1 cellular context compared by ENCODE assay signal in genomic region chr20:23361651-23362391, GRCh38.
TF ChIP-seq lines count a peak whose summit lies in the region.

GZF1 (plus strand) TSS chr20:23362182; CDS start chr20:23364384, 2,202 bp downstream.

TF ChIP-seq in HepG2, 621 proteins besides CTCF, POLR2A, EP300 and RAD21 (continued from another document and continues in another):
- TF ChIP-seq ATF6 (CRISPR knock-in tag; conservative IDR thresholded peaks at IDR 0.05) (no peak; the same call in 1 of the 2 replicates), ZNF331 (CRISPR knock-in tag; IDR thresholded peaks at IDR 0.05) (peak; percentile 92), ZNF468 (CRISPR knock-in tag; IDR thresholded peaks at IDR 0.05) (peak; percentile 98; the same call in 1 of the 2 replicates), GMEB1 (CRISPR knock-in tag; IDR thresholded peaks at IDR 0.05; ENCODE audit: borderline replicate concordance) (peak; percentile 99), ZNF101 (CRISPR knock-in tag; IDR thresholded peaks at IDR 0.05; ENCODE audit: borderline replicate concordance, low read depth) (no peak), SIN3A (IDR thresholded peaks at IDR 0.05; ENCODE audit: borderline replicate concordance, low read depth, low read length) (peak; percentile 92; the same call in 1 of the 2 replicates), IRF2 (CRISPR knock-in tag; IDR thresholded peaks at IDR 0.05) (peak; percentile 98), ZNF281 (CRISPR knock-in tag; IDR thresholded peaks at IDR 0.05; ENCODE audit: borderline replicate concordance) (peak; percentile 70; the same call in 1 of the 2 replicates), TARDBP (CRISPR knock-in tag; IDR thresholded peaks at IDR 0.05) (peak; percentile 92), HHEX (CRISPR knock-in tag; IDR thresholded peaks at IDR 0.05) (no peak), MAX (IDR thresholded peaks at IDR 0.05) (peak; percentile 97), CBFB (CRISPR knock-in tag; IDR thresholded peaks at IDR 0.05) (peak; percentile 99), FOXA1 (IDR thresholded peaks at IDR 0.05) (no peak), FOXA1 (CRISPR knock-in tag; IDR thresholded peaks at IDR 0.05) (peak; percentile 56), IRF1 (CRISPR knock-in tag; IDR thresholded peaks at IDR 0.05; ENCODE audit: low read depth) (peak; percentile 73), ELF3 (CRISPR knock-in tag; IDR thresholded peaks at IDR 0.05) (peak; percentile 98), GRHL1 (CRISPR knock-in tag; conservative IDR thresholded peaks at IDR 0.05) (no peak), SRSF4 (IDR thresholded peaks at IDR 0.05; ENCODE audit: low read depth, low read length, poor library complexity, severe bottlenecking) (no peak), RBM22 (optimal IDR thresholded peaks at IDR 0.05; ENCODE audit: low read length) (peak; percentile 43), HIVEP1 (CRISPR knock-in tag; IDR thresholded peaks at IDR 0.05) (peak; percentile 95), CREM (IDR thresholded peaks at IDR 0.05) (peak; percentile 94), CREM (CRISPR knock-in tag; IDR thresholded peaks at IDR 0.05) (peak; percentile 87), ZBTB21 (CRISPR knock-in tag; IDR thresholded peaks at IDR 0.05) (peak; percentile 98), FOXP1 (IDR thresholded peaks at IDR 0.05) (no peak), FOXP1 (CRISPR knock-in tag; IDR thresholded peaks at IDR 0.05) (peak; percentile 60), ZSCAN29 (CRISPR knock-in tag; conservative IDR thresholded peaks at IDR 0.05) (no peak; the same call in 1 of the 2 replicates), ATF4 (CRISPR knock-in tag; IDR thresholded peaks at IDR 0.05) (peak; percentile 96 to 100), ARNT2 (CRISPR knock-in tag; IDR thresholded peaks at IDR 0.05; ENCODE audit: low read depth) (peak; percentile 90), NR2F2 (IDR thresholded peaks at IDR 0.05; ENCODE audit: borderline replicate concordance, low read depth) (no peak; the same call in 1 of the 2 replicates), ZNF484 (CRISPR knock-in tag; IDR thresholded peaks at IDR 0.05; ENCODE audit: borderline replicate concordance, low read depth) (no peak; the same call in 1 of the 2 replicates), KDM1A (CRISPR knock-in tag; IDR thresholded peaks at IDR 0.05) (no peak), RELA (CRISPR knock-in tag; IDR thresholded peaks at IDR 0.05) (peak; percentile 83; the same call in 1 of the 2 replicates), ZNF367 (CRISPR knock-in tag; IDR thresholded peaks at IDR 0.05; ENCODE audit: borderline replicate concordance) (peak; percentile 71; the same call in 1 of the 2 replicates), MXD4 (CRISPR knock-in tag; IDR thresholded peaks at IDR 0.05) (peak; percentile 99), SMARCE1 (IDR thresholded peaks at IDR 0.05; ENCODE audit: borderline replicate concordance) (no peak), ZMYM3 (CRISPR knock-in tag; IDR thresholded peaks at IDR 0.05) (peak; percentile 48; the same call in 1 of the 2 replicates), ZNF30 (CRISPR knock-in tag; IDR thresholded peaks at IDR 0.05) (no peak), LCORL (IDR thresholded peaks at IDR 0.05) (no peak), LCORL (CRISPR knock-in tag; IDR thresholded peaks at IDR 0.05) (peak; percentile 85), ZFP36L2 (CRISPR knock-in tag; IDR thresholded peaks at IDR 0.05) (peak; percentile 85; the same call in 1 of the 2 replicates), TAF1 (CRISPR knock-in tag; IDR thresholded peaks at IDR 0.05) (peak; percentile 100), AHDC1 (CRISPR knock-in tag; IDR thresholded peaks at IDR 0.05; ENCODE audit: borderline replicate concordance) (peak; percentile 84), SNRNP70 (IDR thresholded peaks at IDR 0.05; ENCODE audit: low read depth, low read length) (no peak), NFIC (IDR thresholded peaks at IDR 0.05; ENCODE audit: low read length) (no peak), ZNF790 (CRISPR knock-in tag; IDR thresholded peaks at IDR 0.05; ENCODE audit: borderline replicate concordance) (peak; percentile 96; the same call in 1 of the 2 replicates), ZNF251 (CRISPR knock-in tag; IDR thresholded peaks at IDR 0.05) (0 out of 2 replicates have a peak, but pooled peaks have one; percentile 95), STAT6 (CRISPR knock-in tag; IDR thresholded peaks at IDR 0.05; ENCODE audit: borderline replicate concordance) (peak; percentile 96; the same call in 1 of the 2 replicates), ZNF546 (CRISPR knock-in tag; conservative IDR thresholded peaks at IDR 0.05) (peak; percentile 99)
